In genomic region chr1:155932487-155932886, GRCh38 we compare ENCODE assay signal across 9 cellular contexts. TPM values are rescaled to one million over a fixed set of nuclear protein-coding genes. Genes with fewer than 3 reads are reported as not detected.
DNase-seq lines count a peak whose midpoint lies in the region; ATAC-seq, FAIRE-seq and TF ChIP-seq lines count a peak whose summit lies in the region.
"Had no signal": no experiment of that assay in that cellular context is flagged by ENCODE, and none has a peak within 500 bp of the region (broad histone marks: within the 10 kb centered on the region; RNA-seq: fewer than 3 reads in every experiment).

No MANE protein-coding gene starts in this region.

- no peak for TF ChIP-seq CTCF in CD4-positive, alpha-beta T cell (IDR thresholded peaks at IDR 0.05)
- TF ChIP-seq CTCF in IMR-90 (conservative IDR thresholded peaks at IDR 0.05; ENCODE audit: low read depth, low read length) = no peak
- no peak for TF ChIP-seq CTCF in K562 (IDR thresholded peaks at IDR 0.05 in 2 of 3, conservative IDR thresholded peaks at IDR 0.05 in 1 of 3; ENCODE audit: insufficient read depth in 2 of 3, low read depth in 1 of 3, low read length in 3 of 3)

- TF ChIP-seq POLR2A in IMR-90 (IDR thresholded peaks at IDR 0.05; ENCODE audit: low read depth, low read length) (no peak), K562 (conservative IDR thresholded peaks at IDR 0.05) (no peak)

- H3K27me3 Mint-ChIP-seq in CD4-positive, alpha-beta T cell = no peaks in the 10 kb centered on the region

- H3K9ac ChIP-seq in IMR-90 (ENCODE audit: low read depth, low read length) (no peak overlapping the region), K562 (ENCODE audit: insufficient read depth in 1 of 2, low read depth in 2 of 2, low read length in 2 of 2) (0 out of 4 replicates have a peak overlapping the region, but pooled peaks of 1 of the 2 experiments have one; percentile 9)

- in situ Hi-C loops in IMR-90 (cut with MboI; ENCODE audit: low sequenced_read_pairs) (no loop called here), K562 (cut with MboI) (loop anchor here (5.0 kb wide), 1 partner anchor 135 kb away; no protein-coding TSS in a partner anchor)

- no peak for ATAC-seq in CD4-positive, alpha-beta T cell (ENCODE audit: poor library complexity)
- no peak for ATAC-seq in IMR-90 (ENCODE audit: low read depth)
- no peak for ATAC-seq in K562
- ATAC-seq in HG02610 (IDR thresholded peaks at IDR 0.05; ENCODE audit: unreplicated experiment) = no peak
- ATAC-seq in HG03342 (IDR thresholded peaks at IDR 0.05; ENCODE audit: unreplicated experiment) = no peak

- H3K4ac ChIP-seq in IMR-90 (ENCODE audit: low read depth, low read length) = no peak overlapping the region

- H3K27ac ChIP-seq in CD4-positive, alpha-beta T cell (ENCODE audit: low read depth, low read length) = no peak overlapping the region
- no peak overlapping the region for H3K27ac ChIP-seq in IMR-90 (ENCODE audit: insufficient read depth, low read length)
- H3K27ac ChIP-seq in K562 (ENCODE audit: extremely low read depth, low read depth, low read length) = no peak overlapping the region; the same call in 2 of the 3 replicates

- peak overlapping the region; percentile 46; the same call in 1 of the 2 replicates for H3K4me2 ChIP-seq in IMR-90 (ENCODE audit: low read depth, low read length)
- H3K4me2 ChIP-seq in K562 (ENCODE audit: insufficient read depth, low read length) = peak overlapping the region; percentile 43; the same call in 1 of the 2 replicates

- H3K4me1 ChIP-seq in IMR-90 (ENCODE audit: control insufficient read depth, insufficient read depth, low read length) (peaks cover 7% of the 10 kb centered on the region; the same call in 1 of the 2 replicates), K562 (replicated peaks in 1 of 2; ENCODE audit: control insufficient read depth in 2 of 2, insufficient read depth in 2 of 2, low read length in 2 of 2) (peaks cover 12 to 13% of the 10 kb centered on the region in 2 experiments; a peak in 4 of 5 replicates)

- DNase-seq in CD4-positive, alpha-beta T cell = no peak
- DNase-seq in IMR-90 (no peak), K562 (ENCODE audit: extremely low read depth in 1 of 4, low spot score in 3 of 4) (no peak), mesenteric fat pad (ENCODE audit: low spot score) (peak; percentile 11), NCI-H1417 (lab: John Stamatoyannopoulos, UW) (no peak), posterior vena cava (ENCODE audit: low spot score) (no peak)
- DNase-seq: NCI-H2171 treated with DMSO at 0.1 percent for 48 hours had no signal

- TF ChIP-seq RAD21 in IMR-90 (IDR thresholded peaks at IDR 0.05; ENCODE audit: low read length) (no peak), K562 (CRISPR knock-in tag; conservative IDR thresholded peaks at IDR 0.05 in 1 of 2, IDR thresholded peaks at IDR 0.05 in 1 of 2) (no peak)

- 0 out of 2 replicates have a peak, but pooled peaks cover 2% of the 10 kb centered on the region for H3K9me1 ChIP-seq in IMR-90 (ENCODE audit: insufficient read depth, low read length)
- H3K9me1 ChIP-seq in K562 (ENCODE audit: control insufficient read depth, insufficient read depth, low read length) = no peaks in the 10 kb centered on the region

- H3K14ac ChIP-seq in IMR-90 (replicated peaks; ENCODE audit: low read depth, low read length) = no peak overlapping the region

- no peak overlapping the region for H3K56ac ChIP-seq in IMR-90 (ENCODE audit: extremely low read depth, insufficient read depth, low read length)

- no peak overlapping the region for H2BK5ac ChIP-seq in IMR-90 (ENCODE audit: low read depth, low read length, poor library complexity, severe bottlenecking)

- no peak for TF ChIP-seq EP300 in K562 (IDR thresholded peaks at IDR 0.05; ENCODE audit: low read length)

- BruUV-seq in IMR-90 (replicated peaks; lab: Mats Ljungman, UMichigan) = no TSS peak
- BruUV-seq in K562 (replicated peaks; lab: Mats Ljungman, UMichigan) = no TSS peak

- no peak overlapping the region for H2AK9ac ChIP-seq in IMR-90 (replicated peaks; ENCODE audit: low read depth, low read length, poor library complexity)

- no peak overlapping the region for H2BK15ac ChIP-seq in IMR-90 (ENCODE audit: low read depth, low read length)

- dilution Hi-C loops in IMR-90 (cut with HindIII; ENCODE audit: low sequenced_read_pairs, unreplicated experiment) = no loop called here

- no peaks in the 10 kb centered on the region for H3K9me3 Mint-ChIP-seq in CD4-positive, alpha-beta T cell

- POLR2A ChIA-PET in CD4-positive, alpha-beta T cell (lab: Charles Lee) = interaction anchor here (0.6 to 6.0 kb wide), 7 partner anchors 9 to 372 kb away, joined by 3 to 92 read pairs (median 3); partner anchors contain the start of gene ARHGEF2
- POLR2A ChIA-PET in IMR-90 (lab: Charles Lee; ENCODE audit: unreplicated experiment) (interaction anchor here (0.7 kb wide), 1 partner anchor 9 kb away, joined by 3 read pairs; no protein-coding TSS in a partner anchor), K562 (lab: Yijun Ruan, JAX) (interaction anchor here (0.6 to 6.3 kb wide), 17 partner anchors 10 to 271 kb away, joined by 3 to 100 read pairs (median 4); partner anchors contain the start of gene SYT11)

- no peak for FAIRE-seq in K562 (lab: Jason Lieb, UNC)

- H4K20me1 ChIP-seq in IMR-90 (ENCODE audit: insufficient read depth, low read length) (peaks cover 38% of the 10 kb centered on the region), K562 (replicated peaks; ENCODE audit: control insufficient read depth, insufficient read depth, low read length) (0 out of 2 replicates have a peak, but pooled peaks cover 5% of the 10 kb centered on the region)

- H2AFZ ChIP-seq in IMR-90 (replicated peaks; ENCODE audit: low read length, poor library complexity) (no peak overlapping the region), K562 (ENCODE audit: low read depth, low read length) (no peak overlapping the region)

- CTCF ChIA-PET in CD4-positive, alpha-beta T cell (lab: Charles Lee) = interaction anchor here (0.6 to 3.2 kb wide), 5 partner anchors 14 to 134 kb away, joined by 3 to 10 read pairs (median 5); no protein-coding TSS in a partner anchor
- CTCF ChIA-PET in IMR-90 (lab: Yijun Ruan, JAX) = interaction anchor here (1.4 kb wide), 1 partner anchor 15 kb away, joined by 4 read pairs; no protein-coding TSS in a partner anchor
- CTCF ChIA-PET in K562 (lab: Yijun Ruan, JAX; ENCODE audit: low intra/inter-chr PET ratio) = no interaction called here

- peaks cover 3 to 44% of the 10 kb centered on the region in 2 experiments; a peak in 3 of 4 replicates for H3K79me1 ChIP-seq in IMR-90 (ENCODE audit: low read depth in 1 of 2, low read length in 2 of 2)

- peaks cover 40% of the 10 kb centered on the region for H3K36me3 ChIP-seq in IMR-90 (ENCODE audit: control insufficient read depth, insufficient read depth, low read length)
- H3K36me3 ChIP-seq in K562 (ENCODE audit: control insufficient read depth, insufficient read depth, low read length) = peaks cover 63% of the 10 kb centered on the region

- no peak overlapping the region for H4K91ac ChIP-seq in IMR-90 (ENCODE audit: insufficient read depth, low read depth, low read length)

- no peak overlapping the region for H2BK120ac ChIP-seq in IMR-90 (ENCODE audit: low read depth, low read length)

- H3K4me3 Mint-ChIP-seq in CD4-positive, alpha-beta T cell = peak overlapping the region; percentile 55

- no peak overlapping the region for H3K27ac Mint-ChIP-seq in CD4-positive, alpha-beta T cell

- peaks cover 51% of the 10 kb centered on the region for H3K36me3 Mint-ChIP-seq in CD4-positive, alpha-beta T cell (ENCODE audit: low read depth)

- no peak overlapping the region for H2AK5ac ChIP-seq in IMR-90 (ENCODE audit: low read depth, low read length)

- H3K23ac ChIP-seq in IMR-90 (ENCODE audit: low read depth, low read length) = no peak overlapping the region

- no peak overlapping the region for H3K18ac ChIP-seq in IMR-90 (ENCODE audit: low read depth, low read length)

- H3K9me3 ChIP-seq in CD4-positive, alpha-beta T cell (ENCODE audit: control insufficient read depth, low read length) = no peaks in the 10 kb centered on the region
- H3K9me3 ChIP-seq in IMR-90 (ENCODE audit: control insufficient read depth, insufficient read depth, low read length) (no peaks in the 10 kb centered on the region), K562 (replicated peaks; ENCODE audit: control insufficient read depth, insufficient read depth, low read depth, low read length) (no peaks in the 10 kb centered on the region)

- H4K5ac ChIP-seq in IMR-90 (ENCODE audit: low read depth, low read length) = no peak overlapping the region

- H3K4me1 Mint-ChIP-seq in CD4-positive, alpha-beta T cell (ENCODE audit: low read depth) = peaks cover 37% of the 10 kb centered on the region

- intact Hi-C loops in CD4-positive, alpha-beta T cell (cut with DNase I, micrococcal nuclease) = loop anchor here (5.0 kb wide), 2 partner anchors 75 to 120 kb away; partner anchors contain the start of genes GON4L (in 1 of the 2), LAMTOR2 (in 1 of the 2), SYT11 (in 1 of the 2) and UBQLN4 (in 1 of the 2)
- intact Hi-C loops in IMR-90 (cut with micrococcal nuclease) = no loop called here
- intact Hi-C loops in K562 (cut with micrococcal nuclease) = loop anchor here (2.0 to 10.0 kb wide), 2 partner anchors 74 to 192 kb away; partner anchors contain the start of gene SYT11
- intact Hi-C loops in posterior vena cava (cut with DNase I) = no loop called here

- H3K27me3 ChIP-seq in CD4-positive, alpha-beta T cell (ENCODE audit: control insufficient read depth, insufficient read depth, low read length) = no peaks in the 10 kb centered on the region
- H3K27me3 ChIP-seq in IMR-90 (ENCODE audit: control insufficient read depth, insufficient read depth, low read length) = no peaks in the 10 kb centered on the region
- no peaks in the 10 kb centered on the region for H3K27me3 ChIP-seq in K562 (ENCODE audit: control insufficient read depth in 2 of 2, insufficient read depth in 2 of 2, low read length in 2 of 2)

- WGBS in IMR-90 (ENCODE audit: extremely low coverage in 2 of 2, insufficient read length in 1 of 2), 2 experiments = no CpG with 5 or more reads among the region's 5 CpGs
- WGBS in K562 (ENCODE audit: insufficient coverage, low coverage, missing lambda C conversion rate) = 49% methylated on average over 5 of the region's 5 CpGs

- peaks cover 63% of the 10 kb centered on the region for H3K79me2 ChIP-seq in K562 (ENCODE audit: control insufficient read depth, insufficient read depth, low read length)

- no peak overlapping the region for H2BK20ac ChIP-seq in IMR-90 (ENCODE audit: low read depth, low read length)

- no peak overlapping the region for H4K8ac ChIP-seq in IMR-90 (ENCODE audit: low read depth in 2 of 2, low read length in 2 of 2)

- no peak overlapping the region for H3K4me3 ChIP-seq in IMR-90 (ENCODE audit: insufficient read depth, low read depth, low read length)
- H3K4me3 ChIP-seq in K562 = peak overlapping the region; percentile 81

RNA-seq across cellular contexts. Expression of gene KHDC4, which starts 1.7 kb away (rescaled TPM):
- total RNA-seq in CD4-positive, alpha-beta T cell = 10 to 100 TPM; 56.6 to 60.8 TPM
- 22.5 and 28.0 TPM in 2 replicates for total RNA-seq in IMR-90 (2012; rRNA removed)
- polyA plus RNA-seq in IMR-90 (2012; rRNA removed) = 23.4 and 29.9 TPM in 2 replicates
- 9.3 and 11.6 TPM in 2 replicates for polyA plus RNA-seq in IMR-90 (2012; cell fraction: cytosol; rRNA removed)
- 59.4 and 172 TPM in 2 replicates for polyA plus RNA-seq in IMR-90 (2012; cell fraction: nucleus; rRNA removed; ENCODE audit: low replicate concordance)
- total RNA-seq in K562 (2011; cell fraction: chromatin; rRNA removed; ENCODE audit: low replicate concordance) = 514 and 559 TPM in 2 replicates
- total RNA-seq in K562 (2011; cell fraction: nucleolus; rRNA removed) = 287 and 289 TPM in 2 replicates
- total RNA-seq in K562 (2011; cell fraction: nucleoplasm; rRNA removed) = 287 and 343 TPM in 2 replicates
- 65.6 and 72.9 TPM in 2 replicates for total RNA-seq in K562 (2014; rRNA removed)
- 65.2 and 75.1 TPM in 2 replicates for total RNA-seq in K562 (2014; rRNA removed; fragmentation: Illumina TruSeq; extraction: Trizol)
- 75.3 and 77.3 TPM in 2 replicates for total RNA-seq in K562 (2015; rRNA removed; fragmentation: Illumina TruSeq; extraction: Trizol)
- 62.9 and 64.9 TPM in 2 replicates for total RNA-seq in K562 (2021)
- 185 and 202 TPM in 2 replicates for polyA plus RNA-seq in K562 (2011; rRNA removed)
- 110 and 164 TPM in 2 replicates for polyA plus RNA-seq in K562 (2011; cell fraction: cytosol; rRNA removed)
- polyA plus RNA-seq in K562 (2011; cell fraction: nucleus; rRNA removed) = 419 and 448 TPM in 2 replicates
- 38.0 and 62.2 TPM in 2 replicates for polyA plus RNA-seq in K562 (2012)
- polyA plus RNA-seq in K562 (2014; fragmentation: Illumina TruSeq; extraction: Trizol) = 61.5 and 78.8 TPM in 2 replicates
- polyA plus RNA-seq in K562 (2014; fragmentation: Nextera tagmentation; extraction: Ambion mirVana) = 10 to 100 TPM; 12.1 to 14.4 TPM
- 127 and 132 TPM in 2 replicates for polyA plus RNA-seq in K562 (2014; rRNA removed)
- polyA minus RNA-seq in K562 (2011; rRNA and poly(A)+ RNA removed) = 193 and 248 TPM in 2 replicates
- polyA minus RNA-seq in K562 (2011; cell fraction: cytosol; rRNA and poly(A)+ RNA removed) = 69.5 and 86.4 TPM in 2 replicates
- 101 and 173 TPM in 2 replicates for polyA minus RNA-seq in K562 (2011; cell fraction: nucleus; rRNA and poly(A)+ RNA removed)
- 30.7 TPM for total RNA-seq in mesenteric fat pad
- 10 to 100 TPM; 28.6 to 28.8 TPM for total RNA-seq in posterior vena cava

RNA-seq across cellular contexts. Expression of gene RXFP4, which starts 9.0 kb away (rescaled TPM):
- total RNA-seq in CD4-positive, alpha-beta T cell = not detected
- total RNA-seq in IMR-90 (2012; rRNA removed) = not detected in 2 replicates
- polyA plus RNA-seq in IMR-90 (2012; rRNA removed) = not detected in 2 replicates
- not detected in 2 replicates for polyA plus RNA-seq in IMR-90 (2012; cell fraction: cytosol; rRNA removed)
- polyA plus RNA-seq in IMR-90 (2012; cell fraction: nucleus; rRNA removed; ENCODE audit: low replicate concordance) = 0.07 TPM in 1 of 2 replicates, not detected in the other
- total RNA-seq in K562 (2011; cell fraction: chromatin; rRNA removed; ENCODE audit: low replicate concordance) = 0.42 TPM in 1 of 2 replicates, not detected in the other
- not detected in 2 replicates for total RNA-seq in K562 (2011; cell fraction: nucleolus; rRNA removed)
- total RNA-seq in K562 (2011; cell fraction: nucleoplasm; rRNA removed) = 0.29 TPM in 1 of 2 replicates, not detected in the other
- 0.64 TPM in 1 of 2 replicates, not detected in the other for total RNA-seq in K562 (2014; rRNA removed)
- not detected in 2 replicates for total RNA-seq in K562 (2014; rRNA removed; fragmentation: Illumina TruSeq; extraction: Trizol)
- total RNA-seq in K562 (2015; rRNA removed; fragmentation: Illumina TruSeq; extraction: Trizol) = not detected in 2 replicates
- not detected in 2 replicates for total RNA-seq in K562 (2021)
- not detected in 2 replicates for polyA plus RNA-seq in K562 (2011; rRNA removed)
- polyA plus RNA-seq in K562 (2011; cell fraction: cytosol; rRNA removed) = not detected in 2 replicates
- polyA plus RNA-seq in K562 (2011; cell fraction: nucleus; rRNA removed) = not detected in 2 replicates
- not detected in 2 replicates for polyA plus RNA-seq in K562 (2012)
- polyA plus RNA-seq in K562 (2014; fragmentation: Illumina TruSeq; extraction: Trizol) = not detected in 2 replicates
- polyA plus RNA-seq in K562 (2014; fragmentation: Nextera tagmentation; extraction: Ambion mirVana) = not detected
- polyA plus RNA-seq in K562 (2014; rRNA removed) = not detected in 2 replicates
- not detected in 2 replicates for polyA minus RNA-seq in K562 (2011; rRNA and poly(A)+ RNA removed)
- polyA minus RNA-seq in K562 (2011; cell fraction: cytosol; rRNA and poly(A)+ RNA removed) = not detected in 2 replicates
- not detected in 2 replicates for polyA minus RNA-seq in K562 (2011; cell fraction: nucleus; rRNA and poly(A)+ RNA removed)
- total RNA-seq in mesenteric fat pad = not detected
- not detected for total RNA-seq in posterior vena cava

RNA-seq across cellular contexts. Expression of gene RIT1, which starts 21.3 kb away (rescaled TPM):
- 10 to 100 TPM; 66.2 to 67.0 TPM for total RNA-seq in CD4-positive, alpha-beta T cell
- total RNA-seq in IMR-90 (2012; rRNA removed) (46.8 and 52.2 TPM in 2 replicates), K562 (2014; rRNA removed) (13.5 and 15.8 TPM in 2 replicates), K562 (2014; rRNA removed; fragmentation: Illumina TruSeq; extraction: Trizol) (24.9 and 28.8 TPM in 2 replicates), K562 (2015; rRNA removed; fragmentation: Illumina TruSeq; extraction: Trizol) (18.7 and 20.0 TPM in 2 replicates), K562 (2021) (22.9 and 23.1 TPM in 2 replicates), mesenteric fat pad (31.8 TPM), posterior vena cava (10 to 100 TPM; 34.1 to 36.2 TPM)
- polyA plus RNA-seq in IMR-90 (2012; rRNA removed) (26.2 and 29.6 TPM in 2 replicates), K562 (2011; rRNA removed) (41.7 and 57.6 TPM in 2 replicates), K562 (2014; fragmentation: Illumina TruSeq; extraction: Trizol) (20.8 and 21.2 TPM in 2 replicates), K562 (2014; fragmentation: Nextera tagmentation; extraction: Ambion mirVana) (10 to 100 TPM; 53.7 to 57.1 TPM), K562 (2014; rRNA removed) (19.3 and 20.4 TPM in 2 replicates)
- 8.5 and 14.4 TPM in 2 replicates for polyA plus RNA-seq in IMR-90 (2012; cell fraction: cytosol; rRNA removed)
- polyA plus RNA-seq in IMR-90 (2012; cell fraction: nucleus; rRNA removed; ENCODE audit: low replicate concordance) = 5.5 and 26.8 TPM in 2 replicates
- total RNA-seq in K562 (2011; cell fraction: chromatin; rRNA removed; ENCODE audit: low replicate concordance) = 32.5 and 66.4 TPM in 2 replicates
- 13.3 and 18.2 TPM in 2 replicates for total RNA-seq in K562 (2011; cell fraction: nucleolus; rRNA removed)
- total RNA-seq in K562 (2011; cell fraction: nucleoplasm; rRNA removed) = 42.4 and 55.2 TPM in 2 replicates
- polyA plus RNA-seq in K562 (2011; cell fraction: cytosol; rRNA removed) = 28.1 and 47.4 TPM in 2 replicates
- 18.1 and 27.5 TPM in 2 replicates for polyA plus RNA-seq in K562 (2011; cell fraction: nucleus; rRNA removed)
- 18.3 and 23.8 TPM in 2 replicates for polyA plus RNA-seq in K562 (2012)
- 56.7 and 64.0 TPM in 2 replicates for polyA minus RNA-seq in K562 (2011; rRNA and poly(A)+ RNA removed)
- 13.1 and 20.2 TPM in 2 replicates for polyA minus RNA-seq in K562 (2011; cell fraction: cytosol; rRNA and poly(A)+ RNA removed)
- 6.7 and 13.2 TPM in 2 replicates for polyA minus RNA-seq in K562 (2011; cell fraction: nucleus; rRNA and poly(A)+ RNA removed)

RNA-seq across cellular contexts. Expression of gene ARHGEF2, which starts 45.9 kb away (rescaled TPM):
- total RNA-seq in CD4-positive, alpha-beta T cell = 10 to 100 TPM; 54.8 to 62.4 TPM
- total RNA-seq in IMR-90 (2012; rRNA removed) (81.4 and 91.8 TPM in 2 replicates), K562 (2014; rRNA removed) (113 and 119 TPM in 2 replicates), K562 (2014; rRNA removed; fragmentation: Illumina TruSeq; extraction: Trizol) (59.1 and 66.7 TPM in 2 replicates), K562 (2015; rRNA removed; fragmentation: Illumina TruSeq; extraction: Trizol) (62.2 and 63.9 TPM in 2 replicates), K562 (2021) (147 and 162 TPM in 2 replicates), mesenteric fat pad (150 TPM), posterior vena cava (100 to 1,000 TPM; 138 to 161 TPM)
- polyA plus RNA-seq in IMR-90 (2012; rRNA removed) (101 and 117 TPM in 2 replicates), K562 (2011; rRNA removed) (52.8 and 100 TPM in 2 replicates), K562 (2014; fragmentation: Illumina TruSeq; extraction: Trizol) (121 and 136 TPM in 2 replicates), K562 (2014; fragmentation: Nextera tagmentation; extraction: Ambion mirVana) (1 to 10 TPM; 7.1 to 8.9 TPM), K562 (2014; rRNA removed) (79.1 and 95.7 TPM in 2 replicates)
- 64.3 and 78.0 TPM in 2 replicates for polyA plus RNA-seq in IMR-90 (2012; cell fraction: cytosol; rRNA removed)
- polyA plus RNA-seq in IMR-90 (2012; cell fraction: nucleus; rRNA removed; ENCODE audit: low replicate concordance) = 272 and 424 TPM in 2 replicates
- total RNA-seq in K562 (2011; cell fraction: chromatin; rRNA removed; ENCODE audit: low replicate concordance) = 175 and 365 TPM in 2 replicates
- total RNA-seq in K562 (2011; cell fraction: nucleolus; rRNA removed) = 135 and 163 TPM in 2 replicates
- 142 and 179 TPM in 2 replicates for total RNA-seq in K562 (2011; cell fraction: nucleoplasm; rRNA removed)
- polyA plus RNA-seq in K562 (2011; cell fraction: cytosol; rRNA removed) = 40.6 and 45.1 TPM in 2 replicates
- polyA plus RNA-seq in K562 (2011; cell fraction: nucleus; rRNA removed) = 202 and 207 TPM in 2 replicates
- polyA plus RNA-seq in K562 (2012) = 106 and 239 TPM in 2 replicates
- polyA minus RNA-seq in K562 (2011; rRNA and poly(A)+ RNA removed) = 70.3 and 101 TPM in 2 replicates
- polyA minus RNA-seq in K562 (2011; cell fraction: cytosol; rRNA and poly(A)+ RNA removed) = 51.2 and 55.2 TPM in 2 replicates
- 72.3 and 98.7 TPM in 2 replicates for polyA minus RNA-seq in K562 (2011; cell fraction: nucleus; rRNA and poly(A)+ RNA removed)

Comparison
In these comparisons a context has a peak if more than half of its experiments do, and no peak if none do; other contexts are left out.
1. intact Hi-C loops: an anchor here in CD4-positive, alpha-beta T cell (5.0 kb wide) and K562 (2.0 to 10.0 kb wide); none called in IMR-90 and posterior vena cava.